ENCODE assay signal across 8 cellular contexts in genomic region chr16:89994721-89995474, GRCh38. TPM values are rescaled to one million over a fixed set of nuclear protein-coding genes. Genes with fewer than 3 reads are reported as not detected.
A peak's percentile ranks its signal among the peaks of the same experiment; 100 is the strongest.
DNase-seq lines count a peak whose midpoint lies in the region; ATAC-seq, FAIRE-seq and TF ChIP-seq lines count a peak whose summit lies in the region.
"Not testable (repeated sequence)": the region's sequence is repeated elsewhere in the genome, so short reads cannot be mapped to it uniquely, and the experiment has no call there.

No MANE protein-coding gene starts in this region.

- TF ChIP-seq EP300 in HepG2 (IDR thresholded peaks at IDR 0.05; ENCODE audit: low read depth in 2 of 2, low read length in 2 of 2) (peak in 1 of 2 experiments; percentile 29; a peak in 3 of 4 replicates), HepG2 (CRISPR knock-in tag; IDR thresholded peaks at IDR 0.05; ENCODE audit: borderline replicate concordance) (0 out of 2 replicates have a peak, but pooled peaks have one; percentile 38)

- H3K4me1 ChIP-seq in HepG2 (ENCODE audit: insufficient read depth, low read length); upper lobe of right lung: not testable (repeated sequence)

- POLR2A ChIA-PET in HepG2 (lab: Yijun Ruan, JAX) = interaction anchor here (1.3 to 1.9 kb wide), 2 partner anchors 22 to 73 kb away, joined by 5 to 6 read pairs; no protein-coding TSS in a partner anchor

- peak; percentile 21 for FAIRE-seq in HepG2 (lab: Jason Lieb, UNC)

- H3K27ac ChIP-seq in HepG2 (ENCODE audit: extremely low read length, insufficient read depth, low read length) = peak overlapping the region; percentile 89
- H3K27ac ChIP-seq in upper lobe of right lung = peak overlapping the region; percentile 32

- H4K20me1 ChIP-seq in HepG2 (ENCODE audit: insufficient read depth, low read length) = peaks cover 12% of the 10 kb centered on the region; the same call in 1 of the 2 replicates

- 60% methylated on average over 3 of the region's 8 CpGs for WGBS in HepG2 (ENCODE audit: low lambda C conversion rate)

- H3K27me3 Mint-ChIP-seq in effector memory CD8-positive, alpha-beta T cell = not testable (repeated sequence)

- not testable (repeated sequence) for H3K4me1 Mint-ChIP-seq in effector memory CD8-positive, alpha-beta T cell (ENCODE audit: low read depth in 2 of 2)

- H3K4me3 Mint-ChIP-seq in effector memory CD8-positive, alpha-beta T cell = peak overlapping the region; percentile 44 to 57

- H3K79me2 ChIP-seq in HepG2 (ENCODE audit: insufficient read depth, low read length) = not testable (repeated sequence)

- H3K9me3 Mint-ChIP-seq in effector memory CD8-positive, alpha-beta T cell = not testable (repeated sequence)

- TF ChIP-seq POLR2A in HepG2 (IDR thresholded peaks at IDR 0.05; ENCODE audit: insufficient read depth in 1 of 2, low read depth in 2 of 2, low read length in 2 of 2) = not testable (repeated sequence)

- H3K9ac ChIP-seq in HepG2 (ENCODE audit: insufficient read depth, low read depth, low read length) = peak overlapping the region; percentile 48

- peaks cover 14 to 50% of the 10 kb centered on the region in 2 experiments for H3K36me3 ChIP-seq in HepG2 (replicated peaks in 1 of 2; ENCODE audit: control insufficient read depth in 1 of 2, insufficient read depth in 2 of 2, low read length in 2 of 2)
- H3K36me3 ChIP-seq in upper lobe of right lung = peaks cover 49% of the 10 kb centered on the region

- H3K27ac Mint-ChIP-seq in effector memory CD8-positive, alpha-beta T cell = peak overlapping the region; percentile 93 to 94

- H3K4me2 ChIP-seq in HepG2 (ENCODE audit: low read depth, low read length) = not testable (repeated sequence)

- peak; percentile 26 for ATAC-seq in effector memory CD8-positive, alpha-beta T cell (replicated peaks)
- peak; percentile 23 for ATAC-seq in HepG2
- peak; percentile 9 for ATAC-seq in upper lobe of right lung

- TF ChIP-seq CTCF in HepG2 (CRISPR knock-in tag; IDR thresholded peaks at IDR 0.05); upper lobe of right lung (IDR thresholded peaks at IDR 0.05): not testable (repeated sequence)

- in situ Hi-C loops in HepG2 (cut with HindIII; ENCODE audit: extremely low pct_ligation_motif_present, low pct_unique_long_range_greater_than_20kb) = not testable (repeated sequence)

- not testable (repeated sequence) for H3K27me3 ChIP-seq in HepG2 (ENCODE audit: control insufficient read depth in 1 of 2, insufficient read depth in 2 of 2, low read length in 2 of 2); upper lobe of right lung

- not testable (repeated sequence) for BruUV-seq in HepG2 (replicated peaks; lab: Mats Ljungman, UMichigan)

- CTCF ChIA-PET in HepG2 (lab: Yijun Ruan, JAX; ENCODE audit: low intra/inter-chr PET ratio, low total read pairs) = not testable (repeated sequence)

- H3K4me3 ChIP-seq in HepG2 (replicated peaks in 1 of 3; ENCODE audit: insufficient read depth in 1 of 3, low read depth in 2 of 3, low read length in 3 of 3); upper lobe of right lung: not testable (repeated sequence)

- DNase-seq in ELF-1 (ENCODE audit: low read depth, low spot score) (peak; percentile 73), NCI-H2081 (lab: John Stamatoyannopoulos, UW) (peak; percentile 29 to 73), T-helper 9 cell (peak; percentile 26), HepG2 (ENCODE audit: low spot score) (peak; percentile 76)
- peak; percentile 88 for DNase-seq in activated effector memory CD4-positive, alpha-beta T cell treated with anti-CD3 and anti-CD28 coated beads, Interleukin-2, amount 50 U/mL, for 16 hours
- DNase-seq in effector memory CD8-positive, alpha-beta T cell = peak; percentile 24 to 57 (median 36)
- peak; percentile 13 to 47 for DNase-seq in stimulated activated CD4-positive, alpha-beta T cell treated with anti-CD3 and anti-CD28 coated beads, Interleukin-12 subunit alpha, Interleukin-12 subunit beta, amount 100 ng/mL, for 24 hours (ENCODE audit: low read depth in 2 of 2)
- not testable (repeated sequence) for DNase-seq in upper lobe of right lung

- intact Hi-C loops in HepG2 (cut with micrococcal nuclease; ENCODE audit: unreplicated experiment); upper lobe of right lung (cut with DNase I): not testable (repeated sequence)

- peaks cover 38% of the 10 kb centered on the region for H3K36me3 Mint-ChIP-seq in effector memory CD8-positive, alpha-beta T cell (ENCODE audit: insufficient read depth)

- not testable (repeated sequence) for H3K9me3 ChIP-seq in HepG2 (ENCODE audit: low read length); upper lobe of right lung

- not testable (repeated sequence) for TF ChIP-seq RAD21 in HepG2 (CRISPR knock-in tag; IDR thresholded peaks at IDR 0.05)

- not testable (repeated sequence) for H2AFZ ChIP-seq in HepG2 (ENCODE audit: low read length)

TF ChIP-seq in HepG2, 621 proteins besides CTCF, POLR2A, EP300 and RAD21 (continues in another document):
- TF ChIP-seq KLF16 (CRISPR knock-in tag; IDR thresholded peaks at IDR 0.05) (peak in 1 of 2 experiments; percentile 20; a peak in 1 of 4 replicates), ZNF746 (CRISPR knock-in tag; IDR thresholded peaks at IDR 0.05) (peak; percentile 43; the same call in 1 of the 2 replicates), ATF2 (CRISPR knock-in tag; IDR thresholded peaks at IDR 0.05) (0 out of 2 replicates have a peak, but pooled peaks have one; percentile 17), TCF7 (IDR thresholded peaks at IDR 0.05; ENCODE audit: low read depth) (peak; percentile 15; the same call in 1 of the 2 replicates), ZNF335 (CRISPR knock-in tag; IDR thresholded peaks at IDR 0.05) (peak; percentile 66; the same call in 1 of the 2 replicates), EED (CRISPR knock-in tag; IDR thresholded peaks at IDR 0.05) (0 out of 2 replicates have a peak, but pooled peaks have one; percentile 42)

RNA-seq across cellular contexts. Expression of gene DBNDD1, which starts 24.4 kb away (rescaled TPM):
- total RNA-seq in HepG2 (2016; rRNA removed; fragmentation: Illumina TruSeq; extraction: Trizol) = 13.0 and 17.0 TPM in 2 replicates
- 18.8 and 21.7 TPM in 2 replicates for total RNA-seq in HepG2 (2016; cell fraction: cytosol; rRNA removed; fragmentation: Illumina TruSeq; extraction: Trizol; ENCODE audit: low read depth)
- 11.4 and 16.1 TPM in 2 replicates for total RNA-seq in HepG2 (2016; cell fraction: insoluble cytoplasmic fraction; rRNA removed; fragmentation: Illumina TruSeq; extraction: Trizol)
- total RNA-seq in HepG2 (2016; cell fraction: membrane; rRNA removed; fragmentation: Illumina TruSeq; extraction: Trizol) = 40.2 and 47.3 TPM in 2 replicates
- total RNA-seq in HepG2 (2016; cell fraction: nucleus; rRNA removed; fragmentation: Illumina TruSeq; extraction: Trizol) = 7.6 and 10.0 TPM in 2 replicates
- polyA plus RNA-seq in HepG2 (2011; rRNA removed) = 40.4 and 51.0 TPM in 2 replicates
- polyA plus RNA-seq in HepG2 (2011; cell fraction: cytosol; rRNA removed) = 44.2 and 56.2 TPM in 2 replicates
- 31.7 and 32.2 TPM in 2 replicates for polyA plus RNA-seq in HepG2 (2011; cell fraction: nucleus; rRNA removed)
- polyA plus RNA-seq in HepG2 (2012) = 16.4 and 30.0 TPM in 2 replicates
- 60.8 and 72.2 TPM in 2 replicates for polyA plus RNA-seq in HepG2 (2016; cell fraction: cytosol; fragmentation: Illumina TruSeq; extraction: Trizol; ENCODE audit: low read depth)
- polyA plus RNA-seq in HepG2 (2016; cell fraction: insoluble cytoplasmic fraction; fragmentation: Illumina TruSeq; extraction: Trizol; ENCODE audit: low read depth) = 33.1 and 40.9 TPM in 2 replicates
- polyA plus RNA-seq in HepG2 (2016; cell fraction: membrane; fragmentation: Illumina TruSeq; extraction: Trizol; ENCODE audit: low read depth) = 102 TPM in 2 replicates
- polyA plus RNA-seq in HepG2 (2016; cell fraction: nucleus; fragmentation: Illumina TruSeq; extraction: Trizol; ENCODE audit: insufficient read depth, low read depth) = 31.0 and 33.1 TPM in 2 replicates
- polyA minus RNA-seq in HepG2 (2011; rRNA and poly(A)+ RNA removed; ENCODE audit: low replicate concordance) = 5.9 and 53.2 TPM in 2 replicates
- polyA minus RNA-seq in HepG2 (2011; cell fraction: cytosol; rRNA and poly(A)+ RNA removed) = 23.0 and 26.9 TPM in 2 replicates
- polyA minus RNA-seq in HepG2 (2011; cell fraction: nucleus; rRNA and poly(A)+ RNA removed) = 9.8 and 13.2 TPM in 2 replicates
- total RNA-seq in upper lobe of right lung = 7.0 TPM

RNA-seq across cellular contexts. Expression of gene DEF8, which starts 46.3 kb away (rescaled TPM):
- total RNA-seq in HepG2 (2016; rRNA removed; fragmentation: Illumina TruSeq; extraction: Trizol) (98.5 and 107 TPM in 2 replicates), upper lobe of right lung (70.0 TPM)
- 134 and 176 TPM in 2 replicates for total RNA-seq in HepG2 (2016; cell fraction: cytosol; rRNA removed; fragmentation: Illumina TruSeq; extraction: Trizol; ENCODE audit: low read depth)
- total RNA-seq in HepG2 (2016; cell fraction: insoluble cytoplasmic fraction; rRNA removed; fragmentation: Illumina TruSeq; extraction: Trizol) = 103 and 113 TPM in 2 replicates
- 127 and 160 TPM in 2 replicates for total RNA-seq in HepG2 (2016; cell fraction: membrane; rRNA removed; fragmentation: Illumina TruSeq; extraction: Trizol)
- 48.8 and 61.5 TPM in 2 replicates for total RNA-seq in HepG2 (2016; cell fraction: nucleus; rRNA removed; fragmentation: Illumina TruSeq; extraction: Trizol)
- polyA plus RNA-seq in HepG2 (2011; rRNA removed) = 98.2 and 108 TPM in 2 replicates
- 100 and 138 TPM in 2 replicates for polyA plus RNA-seq in HepG2 (2011; cell fraction: cytosol; rRNA removed)
- 490 and 545 TPM in 2 replicates for polyA plus RNA-seq in HepG2 (2011; cell fraction: nucleus; rRNA removed)
- polyA plus RNA-seq in HepG2 (2012) = 37.2 and 56.0 TPM in 2 replicates
- polyA plus RNA-seq in HepG2 (2016; cell fraction: cytosol; fragmentation: Illumina TruSeq; extraction: Trizol; ENCODE audit: low read depth) = 170 and 205 TPM in 2 replicates
- polyA plus RNA-seq in HepG2 (2016; cell fraction: insoluble cytoplasmic fraction; fragmentation: Illumina TruSeq; extraction: Trizol; ENCODE audit: low read depth) = 116 and 132 TPM in 2 replicates
- polyA plus RNA-seq in HepG2 (2016; cell fraction: membrane; fragmentation: Illumina TruSeq; extraction: Trizol; ENCODE audit: low read depth) = 126 and 153 TPM in 2 replicates
- polyA plus RNA-seq in HepG2 (2016; cell fraction: nucleus; fragmentation: Illumina TruSeq; extraction: Trizol; ENCODE audit: insufficient read depth, low read depth) = 123 and 136 TPM in 2 replicates
- polyA minus RNA-seq in HepG2 (2011; rRNA and poly(A)+ RNA removed; ENCODE audit: low replicate concordance) = 22.3 and 116 TPM in 2 replicates
- polyA minus RNA-seq in HepG2 (2011; cell fraction: cytosol; rRNA and poly(A)+ RNA removed) = 31.8 and 36.4 TPM in 2 replicates
- polyA minus RNA-seq in HepG2 (2011; cell fraction: nucleus; rRNA and poly(A)+ RNA removed) = 46.0 and 51.1 TPM in 2 replicates
